Comparison of ENCODE assay signal across 7 cellular contexts in genomic region chr1:201113451-201114244, GRCh38. TPM values are rescaled to one million over a fixed set of nuclear protein-coding genes. Genes with fewer than 3 reads are reported as not detected.
DNase-seq lines count a peak whose midpoint lies in the region; TF ChIP-seq lines count a peak whose summit lies in the region.

No MANE protein-coding gene starts in this region.

- DNase-seq in H7, result no peak
- no peak for DNase-seq in SK-N-MC (ENCODE audit: low read depth, low spot score)
- DNase-seq in foreskin fibroblast, result no peak
- DNase-seq in superior temporal gyrus (ENCODE audit: extremely low spot score), result no peak
- DNase-seq in HPDE6-E6E7 (ENCODE audit: extremely low spot score), result no peak
- DNase-seq in AG08396 (ENCODE audit: low spot score), result no peak

- no peaks in the 10 kb centered on the region for H3K9me3 ChIP-seq in SK-N-MC (ENCODE audit: low read depth, low read length)

- H3K36me3 ChIP-seq in H7 (replicated peaks; ENCODE audit: control insufficient read depth, insufficient read depth, low read length) (no peaks in the 10 kb centered on the region), SK-N-MC (ENCODE audit: insufficient read depth, low read length) (no peaks in the 10 kb centered on the region)

- H3K27me3 ChIP-seq in H7 (ENCODE audit: control insufficient read depth, insufficient read depth, low read length), result peaks cover 32% of the 10 kb centered on the region

- no peak overlapping the region for H3K9ac ChIP-seq in SK-N-MC (ENCODE audit: insufficient read length)

- peak overlapping the region; percentile 84; the same call in 1 of the 2 replicates for H3K4me3 ChIP-seq in H7 (ENCODE audit: insufficient read depth, low read depth, low read length)
- H3K4me3 ChIP-seq in SK-N-MC, result peak overlapping the region; percentile 82
- peak overlapping the region; percentile 46 to 75 for H3K4me3 ChIP-seq in foreskin fibroblast (ENCODE audit: low read depth in 1 of 2, low read length in 2 of 2)
- H3K4me3 ChIP-seq in skin epidermis, result peak overlapping the region in 4 of 7 experiments; percentile 41 to 58 (median 49)

- TF ChIP-seq CTCF in foreskin fibroblast (IDR thresholded peaks at IDR 0.05; ENCODE audit: low read depth, low read length), result no peak

- H3K27ac ChIP-seq in SK-N-MC, result no peak overlapping the region
- no peak overlapping the region for H3K27ac ChIP-seq in skin epidermis

RNA-seq across cellular contexts. Expression of gene CACNA1S, which starts 1.4 kb away (rescaled TPM):
- total RNA-seq in H7 (2014; rRNA removed; shearing (Covaris generic)), result not detected in 2 replicates

RNA-seq across cellular contexts. Expression of gene ASCL5, which starts 13.3 kb away (rescaled TPM):
- 0.30 TPM in 1 of 2 replicates, not detected in the other for total RNA-seq in H7 (2014; rRNA removed; shearing (Covaris generic))

RNA-seq across cellular contexts. Expression of gene TMEM9, which starts 40.6 kb away (rescaled TPM):
- total RNA-seq in H7 (2014; rRNA removed; shearing (Covaris generic)), result 228 and 249 TPM in 2 replicates
